ENCODE assay signal across 15 cellular contexts in genomic region chr14:65134651-65135579, GRCh38. TPM values are rescaled to one million over a fixed set of nuclear protein-coding genes. Genes with fewer than 3 reads are reported as not detected.
DNase-seq lines count a peak whose midpoint lies in the region; ATAC-seq and TF ChIP-seq lines count a peak whose summit lies in the region.
"Had no signal": no experiment of that assay in that cellular context is flagged by ENCODE, and none has a peak within 500 bp of the region (broad histone marks: within the 10 kb centered on the region; RNA-seq: fewer than 3 reads in every experiment).

No MANE protein-coding gene starts in this region.

- no peak overlapping the region for H3K9ac ChIP-seq in PC-3 (ENCODE audit: low read length)

- 74 to 81% (median 77%) methylated on average over 11 to 12 of the region's 12 CpGs for WGBS in heart left ventricle, 4 donors
- WGBS in hepatocyte (ENCODE audit: low lambda C conversion rate, missing lambda C conversion rate): 80% methylated on average over 9 of the region's 12 CpGs

- H3K4me3 ChIP-seq in heart left ventricle (no peak overlapping the region), hepatocyte (no peak overlapping the region), PC-3 (ENCODE audit: low read length) (no peak overlapping the region)
- H3K4me3 ChIP-seq: lung, pancreas had no signal

- peak overlapping the region; percentile 78 for H3K27ac Mint-ChIP-seq in type B pancreatic cell
- H3K27ac Mint-ChIP-seq: activated CD4-positive, alpha-beta T cell treated with anti-CD3 and anti-CD28 coated beads, Interleukin-2, amount 10 ng/mL, durations not matched to agents 7 days and 5 days had no signal

- no peak overlapping the region for H3K27ac ChIP-seq in heart left ventricle
- H3K27ac ChIP-seq in hepatocyte: peak overlapping the region; percentile 9
- no peak overlapping the region for H3K27ac ChIP-seq in PC-3 (ENCODE audit: low read length)
- H3K27ac ChIP-seq: pancreas had no signal

- H3K4me3 Mint-ChIP-seq in type B pancreatic cell: no peak overlapping the region
- H3K4me3 Mint-ChIP-seq: activated CD4-positive, alpha-beta T cell treated with anti-CD3 and anti-CD28 coated beads, Interleukin-2, amount 10 ng/mL, durations not matched to agents 7 days and 5 days had no signal

- no peak for TF ChIP-seq CTCF in heart left ventricle (IDR thresholded peaks at IDR 0.05)
- TF ChIP-seq CTCF in hepatocyte (IDR thresholded peaks at IDR 0.05; ENCODE audit: poor library complexity): no peak
- no peak for TF ChIP-seq CTCF in type B pancreatic cell (conservative IDR thresholded peaks at IDR 0.05)
- no peak for TF ChIP-seq CTCF in PC-3 (conservative IDR thresholded peaks at IDR 0.05; ENCODE audit: low read depth, low read length)

- H3K9me3 ChIP-seq in heart left ventricle (no peaks in the 10 kb centered on the region), hepatocyte (ENCODE audit: low read depth) (no peaks in the 10 kb centered on the region), PC-3 (ENCODE audit: low read length) (no peaks in the 10 kb centered on the region)
- H3K9me3 ChIP-seq: BE2C, pancreas had no signal

- H3K36me3 ChIP-seq in heart left ventricle: no peaks in the 10 kb centered on the region
- no peaks in the 10 kb centered on the region for H3K36me3 ChIP-seq in hepatocyte (replicated peaks; ENCODE audit: insufficient read depth, low read depth)
- H3K36me3 ChIP-seq in PC-3 (ENCODE audit: low read depth, low read length): no peaks in the 10 kb centered on the region
- H3K36me3 ChIP-seq: BE2C, pancreas had no signal

- ATAC-seq in heart left ventricle (peak in 3 of 4 donors; percentile 20 to 62 (median 36)), Right ventricle myocardium inferior (no peak), PC-3 (no peak), GM21515 (IDR thresholded peaks at IDR 0.05; ENCODE audit: unreplicated experiment) (no peak), HG02763 (IDR thresholded peaks at IDR 0.05; ENCODE audit: unreplicated experiment) (no peak)

- no peaks in the 10 kb centered on the region for H4K20me1 ChIP-seq in hepatocyte (ENCODE audit: insufficient read depth, poor library complexity, severe bottlenecking)
- H4K20me1 ChIP-seq in PC-3 (ENCODE audit: low read length): no peaks in the 10 kb centered on the region

- TF ChIP-seq POLR2A in heart left ventricle (IDR thresholded peaks at IDR 0.05): no peak

- H2AFZ ChIP-seq in hepatocyte (no peak overlapping the region), PC-3 (ENCODE audit: low read length) (no peak overlapping the region)

- DNase-seq in heart left ventricle (no peak), Right ventricle myocardium inferior (ENCODE audit: missing footprints) (no peak), NCI-H510A (lab: John Stamatoyannopoulos, UW) (peak; percentile 26), hepatocyte (ENCODE audit: low spot score) (no peak), type B pancreatic cell (ENCODE audit: extremely low spot score, unreplicated experiment) (no peak), PC-3 (no peak)
- DNase-seq: activated CD4-positive, alpha-beta T cell treated with anti-CD3 and anti-CD28 coated beads, Interleukin-2, amount 10 ng/mL, durations not matched to agents 7 days and 5 days; BE2C; caudate nucleus; GF-D8; pancreas; stimulated activated CD4-positive, alpha-beta T cell treated with anti-CD3 and anti-CD28 coated beads, Interleukin-1b, Interleukin-23, amount 100 ng/mL, for 48 hours had no signal

- BruUV-seq in PC-3 (replicated peaks; lab: Mats Ljungman, UMichigan): no TSS peak

- peaks cover 0 to 3% (median 0%) of the 10 kb centered on the region in 12 donors for H3K4me1 ChIP-seq in heart left ventricle
- no peaks in the 10 kb centered on the region for H3K4me1 ChIP-seq in hepatocyte (ENCODE audit: insufficient read depth)
- peaks cover 10% of the 10 kb centered on the region for H3K4me1 ChIP-seq in PC-3 (ENCODE audit: insufficient read depth, low read length)
- H3K4me1 ChIP-seq: BE2C, pancreas had no signal

- no peaks in the 10 kb centered on the region for H3K36me3 Mint-ChIP-seq in type B pancreatic cell

- CTCF ChIA-PET in PC-3 (lab: Charles Lee): no interaction called here

- H3K9me2 ChIP-seq in hepatocyte (replicated peaks; ENCODE audit: insufficient read depth) (no peaks in the 10 kb centered on the region), PC-3 (replicated peaks; ENCODE audit: low read length) (no peaks in the 10 kb centered on the region)

- H3F3A ChIP-seq in PC-3 (ENCODE audit: low read length, unreplicated experiment): no peaks in the 10 kb centered on the region

- intact Hi-C loops in heart left ventricle (cut with DNase I): no loop called here
- intact Hi-C loops in Right ventricle myocardium inferior (cut with DNase I): no loop called here
- intact Hi-C loops in PC-3 (cut with micrococcal nuclease): no loop called here

- POLR2A ChIA-PET in PC-3 (lab: Charles Lee; ENCODE audit: unreplicated experiment): no interaction called here

- no peaks in the 10 kb centered on the region for H3K27me3 Mint-ChIP-seq in type B pancreatic cell
- H3K27me3 Mint-ChIP-seq: activated CD4-positive, alpha-beta T cell treated with anti-CD3 and anti-CD28 coated beads, Interleukin-2, amount 10 ng/mL, durations not matched to agents 7 days and 5 days had no signal

- no peaks in the 10 kb centered on the region for H3K27me3 ChIP-seq in heart left ventricle
- no peaks in the 10 kb centered on the region for H3K27me3 ChIP-seq in hepatocyte
- H3K27me3 ChIP-seq in PC-3 (ENCODE audit: low read length): no peaks in the 10 kb centered on the region
- H3K27me3 ChIP-seq: BE2C, pancreas had no signal

- H3K79me2 ChIP-seq in hepatocyte (no peaks in the 10 kb centered on the region), PC-3 (ENCODE audit: low read length) (no peaks in the 10 kb centered on the region)

- H3K9me3 Mint-ChIP-seq in type B pancreatic cell: no peaks in the 10 kb centered on the region
- H3K9me3 Mint-ChIP-seq: activated CD4-positive, alpha-beta T cell treated with anti-CD3 and anti-CD28 coated beads, Interleukin-2, amount 10 ng/mL, durations not matched to agents 7 days and 5 days had no signal

- peaks cover 4% of the 10 kb centered on the region for H3K4me1 Mint-ChIP-seq in type B pancreatic cell (ENCODE audit: unreplicated experiment)

- no peak overlapping the region for H3K4me2 ChIP-seq in hepatocyte
- no peak overlapping the region for H3K4me2 ChIP-seq in PC-3 (ENCODE audit: low read length)

RNA-seq across cellular contexts. Expression of gene MAX, which starts 32.6 kb away (rescaled TPM):
- 100 to 1,000 TPM in 1 of 9 donors, 10 to 100 TPM in 8; 42.3 to 102 (median 79.5) TPM for total RNA-seq in heart left ventricle
- 10 to 100 TPM; 42.3 to 60.5 TPM for polyA plus RNA-seq in heart left ventricle
- 92.1 TPM for total RNA-seq in Right ventricle myocardium inferior
- 53.5 and 54.3 TPM in 2 replicates for total RNA-seq in hepatocyte
- 70.5 and 86.5 TPM in 2 replicates for polyA plus RNA-seq in hepatocyte
- 97.0 and 147 TPM in 2 replicates for total RNA-seq in type B pancreatic cell (ENCODE audit: low replicate concordance)
- total RNA-seq in PC-3 (2014; rRNA removed): 58.8 and 68.9 TPM in 2 replicates

Comparison
In these comparisons a context has a peak if more than half of its experiments do, and no peak if none do; other contexts are left out.
1. ATAC-seq: peak in heart left ventricle (3 of 4); none in Right ventricle myocardium inferior (single experiment), PC-3 (single experiment), GM21515 (single experiment) and HG02763 (single experiment).